ENCODE assay signal across 8 cellular contexts in the genomic region with DNA sequence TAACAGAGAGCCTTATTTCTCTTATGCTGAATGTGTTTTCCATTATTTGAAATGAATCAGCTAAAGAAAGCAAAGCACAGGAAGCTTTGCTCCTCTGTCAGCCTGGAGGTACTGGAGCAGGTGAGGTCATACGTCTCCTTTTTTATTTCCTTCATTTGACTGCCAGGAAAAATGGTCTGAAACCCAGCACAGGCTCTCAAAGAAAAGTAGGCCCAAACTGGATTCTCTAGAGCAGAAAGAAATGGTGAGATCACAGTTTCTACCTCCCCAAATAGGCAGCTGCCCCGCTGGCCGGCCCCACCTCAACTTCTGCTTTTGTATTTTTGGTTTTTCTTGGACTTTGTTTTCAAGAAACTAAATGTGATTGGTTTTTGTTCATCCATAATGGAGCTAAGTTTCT.
A peak's percentile ranks its signal among the peaks of the same experiment; 100 is the strongest.
DNase-seq lines count a peak whose midpoint lies in the region; ATAC-seq and TF ChIP-seq lines count a peak whose summit lies in the region.

No MANE protein-coding gene starts in this region.

- TF ChIP-seq POLR2A in testis (IDR thresholded peaks at IDR 0.05), result no peak

- H3K4me3 ChIP-seq in testis, result no peak overlapping the region

- H3K27ac ChIP-seq in testis, result no peak overlapping the region

- H3K4me1 Mint-ChIP-seq in dendritic cell treated with granulocyte-macrophage colony-stimulating factor and Interleukin-4, amounts not matched to agents 40 ng/mL and 50 ng/mL, for 4 days (ENCODE audit: low read depth), result peaks cover 69% of the 10 kb centered on the region

- H3K36me3 Mint-ChIP-seq in dendritic cell treated with granulocyte-macrophage colony-stimulating factor and Interleukin-4, amounts not matched to agents 40 ng/mL and 50 ng/mL, for 4 days (ENCODE audit: low read depth), result peaks cover 95% of the 10 kb centered on the region

- H3K27me3 ChIP-seq in testis, result no peaks in the 10 kb centered on the region

- H3K9me3 ChIP-seq in testis, result no peaks in the 10 kb centered on the region

- WGBS in testis, 2 donors, result 87% methylated on average over 3 of the region's 3 CpGs

- no peak overlapping the region for H3K4me3 Mint-ChIP-seq in dendritic cell treated with granulocyte-macrophage colony-stimulating factor and Interleukin-4, amounts not matched to agents 40 ng/mL and 50 ng/mL, for 4 days

- TF ChIP-seq CTCF in testis (IDR thresholded peaks at IDR 0.05), result no peak

- peak; percentile 85 for DNase-seq in KBM-7
- no peak for DNase-seq in testis
- no peak for DNase-seq in activated gamma-delta T cell (lab: John Stamatoyannopoulos, UW)
- no peak for DNase-seq in COR-L47 (lab: John Stamatoyannopoulos, UW)
- no peak for DNase-seq in COLO668 (lab: John Stamatoyannopoulos, UW; ENCODE audit: unreplicated experiment)

- intact Hi-C loops in dendritic cell treated with granulocyte-macrophage colony-stimulating factor and Interleukin-4, amounts not matched to agents 40 ng/mL and 50 ng/mL, for 4 days (cut with micrococcal nuclease), result no loop called here
- intact Hi-C loops in testis (cut with DNase I; ENCODE audit: low total_unique reads), result no loop called here

- H3K9me3 Mint-ChIP-seq in dendritic cell treated with granulocyte-macrophage colony-stimulating factor and Interleukin-4, amounts not matched to agents 40 ng/mL and 50 ng/mL, for 4 days, result no peaks in the 10 kb centered on the region

- no peaks in the 10 kb centered on the region for H3K27me3 Mint-ChIP-seq in dendritic cell treated with granulocyte-macrophage colony-stimulating factor and Interleukin-4, amounts not matched to agents 40 ng/mL and 50 ng/mL, for 4 days

- H3K36me3 ChIP-seq in testis (ENCODE audit: low read depth, missing control alignments), result no peaks in the 10 kb centered on the region

- H3K4me1 ChIP-seq in testis, result no peaks in the 10 kb centered on the region

- ATAC-seq in GM18502 (IDR thresholded peaks at IDR 0.05; ENCODE audit: poor library complexity, unreplicated experiment) (peak; percentile 65), GM21526 (IDR thresholded peaks at IDR 0.05; ENCODE audit: low FRiP score, unreplicated experiment) (peak; percentile 66)

- in situ Hi-C loops in KBM-7 (cut with MboI; ENCODE audit: low pct_unique_long_range_greater_than_20kb, low sequenced_read_pairs), result no loop called here

- peak overlapping the region; percentile 65 for H3K27ac Mint-ChIP-seq in dendritic cell treated with granulocyte-macrophage colony-stimulating factor and Interleukin-4, amounts not matched to agents 40 ng/mL and 50 ng/mL, for 4 days
